In genomic region chr15:23467110-23467600, GRCh38 we compare ENCODE assay signal across 10 cellular contexts. TPM values are rescaled to one million over a fixed set of nuclear protein-coding genes. Genes with fewer than 3 reads are reported as not detected.
DNase-seq lines count a peak whose midpoint lies in the region; ATAC-seq and TF ChIP-seq lines count a peak whose summit lies in the region.
"Had no signal": no experiment of that assay in that cellular context is flagged by ENCODE, and none has a peak within 500 bp of the region (broad histone marks: within the 10 kb centered on the region; RNA-seq: fewer than 3 reads in every experiment).

No MANE protein-coding gene starts in this region.

- no peaks in the 10 kb centered on the region for H3K4me1 ChIP-seq in BE2C
- no peaks in the 10 kb centered on the region for H3K4me1 ChIP-seq in left ventricle myocardium inferior
- H3K4me1 ChIP-seq in naive thymus-derived CD4-positive, alpha-beta T cell (ENCODE audit: control insufficient read depth in 2 of 2, insufficient read depth in 2 of 2, low read length in 2 of 2): no peaks in the 10 kb centered on the region

- H3K36me3 ChIP-seq in BE2C (no peaks in the 10 kb centered on the region), left ventricle myocardium inferior (no peaks in the 10 kb centered on the region)
- no peaks in the 10 kb centered on the region for H3K36me3 ChIP-seq in naive thymus-derived CD4-positive, alpha-beta T cell (ENCODE audit: control insufficient read depth in 2 of 3, insufficient read depth in 3 of 3, low read length in 3 of 3)

- TF ChIP-seq CTCF in BE2C (IDR thresholded peaks at IDR 0.05; ENCODE audit: low read depth, low read length) (peak; percentile 41; the same call in 1 of the 2 replicates), left ventricle myocardium inferior (IDR thresholded peaks at IDR 0.05; ENCODE audit: borderline replicate concordance) (peak; percentile 57)

- POLR2A ChIA-PET in naive thymus-derived CD4-positive, alpha-beta T cell (lab: Charles Lee): no interaction called here

- peak; percentile 56 for ATAC-seq in HG03103 (IDR thresholded peaks at IDR 0.05; ENCODE audit: low read depth, unreplicated experiment)
- ATAC-seq in SK-N-SH treated with all-trans-retinoic acid at 6 μM for 48 hours: peak; percentile 74
- ATAC-seq in naive thymus-derived CD4-positive, alpha-beta T cell: no peak
- ATAC-seq in HG03469 (IDR thresholded peaks at IDR 0.05; ENCODE audit: unreplicated experiment): no peak
- no peak for ATAC-seq in HG03108 (IDR thresholded peaks at IDR 0.05; ENCODE audit: unreplicated experiment)

- DNase-seq in BE2C: no peak
- DNase-seq in left ventricle myocardium inferior: no peak
- DNase-seq in naive thymus-derived CD4-positive, alpha-beta T cell: no peak
- DNase-seq in stimulated activated naive CD4-positive, alpha-beta T cell treated with Interleukin-2 at 50 U/mL for 16 hours (lab: John Stamatoyannopoulos, UW): no peak

- H3K4me3 ChIP-seq in BE2C (ENCODE audit: low read depth, low read length) (no peak overlapping the region), left ventricle myocardium inferior (no peak overlapping the region)
- no peak overlapping the region for H3K4me3 ChIP-seq in naive thymus-derived CD4-positive, alpha-beta T cell (ENCODE audit: low read length)

- H3K9me3 ChIP-seq in BE2C (no peaks in the 10 kb centered on the region), left ventricle myocardium inferior (replicated peaks) (no peaks in the 10 kb centered on the region)
- no peaks in the 10 kb centered on the region for H3K9me3 ChIP-seq in naive thymus-derived CD4-positive, alpha-beta T cell (ENCODE audit: control insufficient read depth in 2 of 3, low read length in 3 of 3)

- CTCF ChIA-PET in naive thymus-derived CD4-positive, alpha-beta T cell (lab: Charles Lee): no interaction called here

- peaks cover 0 to 15% (median 11%) of the 10 kb centered on the region in 5 donors for H3K27me3 Mint-ChIP-seq in naive thymus-derived CD4-positive, alpha-beta T cell

- H3K27ac Mint-ChIP-seq in naive thymus-derived CD4-positive, alpha-beta T cell: no peak overlapping the region

- H3K4me1 Mint-ChIP-seq in naive thymus-derived CD4-positive, alpha-beta T cell: peaks cover 0 to 2% (median 0%) of the 10 kb centered on the region in 7 donors

- no peak overlapping the region for H3K4me3 Mint-ChIP-seq in naive thymus-derived CD4-positive, alpha-beta T cell

- no peaks in the 10 kb centered on the region for H3K27me3 ChIP-seq in BE2C
- H3K27me3 ChIP-seq in left ventricle myocardium inferior (ENCODE audit: low read depth): no peaks in the 10 kb centered on the region
- no peaks in the 10 kb centered on the region for H3K27me3 ChIP-seq in naive thymus-derived CD4-positive, alpha-beta T cell (ENCODE audit: control insufficient read depth in 2 of 2, insufficient read depth in 2 of 2, low read length in 2 of 2)

- no peaks in the 10 kb centered on the region for H3K36me3 Mint-ChIP-seq in naive thymus-derived CD4-positive, alpha-beta T cell

- no peak overlapping the region for H3K27ac ChIP-seq in left ventricle myocardium inferior (replicated peaks)
- H3K27ac ChIP-seq in naive thymus-derived CD4-positive, alpha-beta T cell (ENCODE audit: low read depth, low read length): no peak overlapping the region

- intact Hi-C loops in left ventricle myocardium inferior (cut with micrococcal nuclease): no loop called here
- intact Hi-C loops in naive thymus-derived CD4-positive, alpha-beta T cell (cut with micrococcal nuclease): no loop called here

- peaks cover 0 to 5% (median 0%) of the 10 kb centered on the region in 11 donors for H3K9me3 Mint-ChIP-seq in naive thymus-derived CD4-positive, alpha-beta T cell

TF ChIP-seq in SK-N-SH treated with all-trans-retinoic acid at 6 μM for 48 hours, 23 proteins besides CTCF, POLR2A, EP300 and RAD21:
- TF ChIP-seq ESRRG (CRISPR knock-in tag; IDR thresholded peaks at IDR 0.05) (no peak), TOX (CRISPR knock-in tag; IDR thresholded peaks at IDR 0.05; ENCODE audit: borderline replicate concordance) (no peak), PPARA (CRISPR knock-in tag; IDR thresholded peaks at IDR 0.05; ENCODE audit: borderline replicate concordance) (no peak), POU6F1 (CRISPR knock-in tag; IDR thresholded peaks at IDR 0.05; ENCODE audit: borderline replicate concordance, low read depth) (no peak), ZFP3 (CRISPR knock-in tag; IDR thresholded peaks at IDR 0.05) (no peak), GLIS3 (CRISPR knock-in tag; IDR thresholded peaks at IDR 0.05) (no peak)

RNA-seq across cellular contexts. Expression of gene GOLGA6L2, which starts 20.1 kb away (rescaled TPM):
- polyA plus RNA-seq in BE2C (2012; ENCODE audit: insufficient read depth, insufficient read length, low read depth): not detected
- total RNA-seq in left ventricle myocardium inferior: not detected
- total RNA-seq in naive thymus-derived CD4-positive, alpha-beta T cell: not detected
- polyA plus RNA-seq in naive thymus-derived CD4-positive, alpha-beta T cell: not detected
- total RNA-seq: subcutaneous adipose tissue had no signal
- polyA plus RNA-seq: esophagus had no signal

Comparison
In these comparisons a context has a peak if more than half of its experiments do, and no peak if none do; other contexts are left out.
1. ATAC-seq: peak in HG03103 (single experiment) and SK-N-SH treated with all-trans-retinoic acid at 6 μM for 48 hours (single experiment); none in naive thymus-derived CD4-positive, alpha-beta T cell (single experiment), HG03469 (single experiment) and HG03108 (single experiment).